In genomic region chr18:65409266-65409665, GRCh38 we compare ENCODE assay signal across 22 cellular contexts.
"Had no signal": no experiment of that assay in that cellular context is flagged by ENCODE, and none has a peak within 500 bp of the region (broad histone marks: within the 10 kb centered on the region; RNA-seq: fewer than 3 reads in every experiment).

No MANE protein-coding gene starts in this region.

- H3K4me3 Mint-ChIP-seq: activated CD8-positive, alpha-beta memory T cell treated with anti-CD3 and anti-CD28 coated beads, Interleukin-2, amount 10 ng/mL, durations not matched to agents 7 days and 5 days; activated CD8-positive, alpha-beta T cell treated with anti-CD3 and anti-CD28 coated beads, Interleukin-2, amount 10 ng/mL, durations not matched to agents 7 days and 5 days; activated naive CD4-positive, alpha-beta T cell treated with anti-CD3 and anti-CD28 coated beads for 36 hours; activated naive CD8-positive, alpha-beta T cell treated with anti-CD3 and anti-CD28 coated beads for 36 hours; brain; effector memory CD8-positive, alpha-beta T cell; immature natural killer cell; naive B cell had no signal

- ATAC-seq: activated CD8-positive, alpha-beta memory T cell treated with anti-CD3 and anti-CD28 coated beads, Interleukin-2, amount 10 ng/mL, durations not matched to agents 7 days and 5 days; activated CD8-positive, alpha-beta T cell treated with anti-CD3 and anti-CD28 coated beads, Interleukin-2, amount 10 ng/mL, durations not matched to agents 7 days and 5 days; effector memory CD8-positive, alpha-beta T cell; heart left ventricle; left colon had no signal

- H3K4me1 Mint-ChIP-seq: activated CD8-positive, alpha-beta memory T cell treated with anti-CD3 and anti-CD28 coated beads, Interleukin-2, amount 10 ng/mL, durations not matched to agents 7 days and 5 days; activated naive CD8-positive, alpha-beta T cell treated with anti-CD3 and anti-CD28 coated beads for 36 hours; immature natural killer cell; naive B cell had no signal

- H3K9me3 Mint-ChIP-seq: naive B cell had no signal

- H3K27me3 Mint-ChIP-seq: activated CD8-positive, alpha-beta memory T cell treated with anti-CD3 and anti-CD28 coated beads, Interleukin-2, amount 10 ng/mL, durations not matched to agents 7 days and 5 days; activated naive CD8-positive, alpha-beta T cell treated with anti-CD3 and anti-CD28 coated beads for 36 hours; brain; effector memory CD8-positive, alpha-beta T cell; naive B cell had no signal

- H3K36me3 Mint-ChIP-seq: activated CD8-positive, alpha-beta memory T cell treated with anti-CD3 and anti-CD28 coated beads, Interleukin-2, amount 10 ng/mL, durations not matched to agents 7 days and 5 days; activated naive CD8-positive, alpha-beta T cell treated with anti-CD3 and anti-CD28 coated beads for 36 hours; brain; naive B cell had no signal

- DNase-seq: activated CD4-positive, alpha-beta T cell treated with anti-CD3 and anti-CD28 coated beads for 1 hour; activated CD8-positive, alpha-beta memory T cell treated with anti-CD3 and anti-CD28 coated beads, Interleukin-2, amount 10 ng/mL, durations not matched to agents 7 days and 5 days; activated CD8-positive, alpha-beta T cell treated with anti-CD3 and anti-CD28 coated beads, Interleukin-2, amount 10 ng/mL, durations not matched to agents 7 days and 5 days; activated effector memory CD4-positive, alpha-beta T cell treated with anti-CD3 and anti-CD28 coated beads, Interleukin-2, amount 50 U/mL, for 16 hours; activated naive CD4-positive, alpha-beta T cell treated with anti-CD3 and anti-CD28 coated beads for 36 hours; activated naive CD8-positive, alpha-beta T cell treated with anti-CD3 and anti-CD28 coated beads for 36 hours; adrenal gland; cortex of kidney; effector memory CD8-positive, alpha-beta T cell; erythroblast; heart left ventricle; hypothalamus; immature natural killer cell; kidney; left colon; mammary epithelial cell; naive B cell; ovary; stimulated activated naive CD4-positive, alpha-beta T cell; T-helper 2 cell; tibial artery had no signal
